Comparison of ENCODE assay signal across 22 cellular contexts in genomic region chr9:135448570-135449180, GRCh38. TPM values are rescaled to one million over a fixed set of nuclear protein-coding genes. Genes with fewer than 3 reads are reported as not detected.
DNase-seq lines count a peak whose midpoint lies in the region; ATAC-seq, FAIRE-seq and TF ChIP-seq lines count a peak whose summit lies in the region.
"Had no signal": no experiment of that assay in that cellular context is flagged by ENCODE, and none has a peak within 500 bp of the region (broad histone marks: within the 10 kb centered on the region; RNA-seq: fewer than 3 reads in every experiment).

No MANE protein-coding gene starts in this region.

- H4K20me1 ChIP-seq in HepG2 (ENCODE audit: insufficient read depth, low read length): no peaks in the 10 kb centered on the region

- POLR2A ChIA-PET in HepG2 (lab: Yijun Ruan, JAX): no interaction called here

- intact Hi-C loops in right lobe of liver (cut with DNase I): no loop called here
- intact Hi-C loops in HepG2 (cut with micrococcal nuclease; ENCODE audit: unreplicated experiment): no loop called here

- CTCF ChIA-PET in HepG2 (lab: Yijun Ruan, JAX; ENCODE audit: low intra/inter-chr PET ratio, low total read pairs): no interaction called here

- H3K27ac Mint-ChIP-seq in nephron progenitor cell: peak overlapping the region; percentile 46
- H3K27ac Mint-ChIP-seq: T-helper 17 cell had no signal

- H3K4me3 ChIP-seq in cardiac fibroblast (replicated peaks in 1 of 2; ENCODE audit: low read depth in 2 of 2, low read length in 2 of 2) (no peak overlapping the region), right lobe of liver (no peak overlapping the region), HepG2 (replicated peaks in 1 of 3; ENCODE audit: insufficient read depth in 1 of 3, low read depth in 2 of 3, low read length in 3 of 3) (no peak overlapping the region)
- H3K4me3 ChIP-seq: left ventricle myocardium inferior, mucosa of descending colon, thoracic aorta had no signal

- H3K4me1 Mint-ChIP-seq in nephron progenitor cell: peaks cover 36% of the 10 kb centered on the region

- in situ Hi-C loops in KBM-7 (cut with MboI; ENCODE audit: low pct_unique_long_range_greater_than_20kb, low sequenced_read_pairs): no loop called here
- in situ Hi-C loops in HepG2 (cut with HindIII; ENCODE audit: extremely low pct_ligation_motif_present, low pct_unique_long_range_greater_than_20kb): no loop called here

- 44% methylated on average over 10 of the region's 12 CpGs for WGBS in right lobe of liver (ENCODE audit: insufficient coverage, low coverage, low lambda C conversion rate, missing lambda C conversion rate)
- 23% methylated on average over 9 of the region's 12 CpGs for WGBS in HepG2 (ENCODE audit: low lambda C conversion rate)

- BruUV-seq in HepG2 (replicated peaks; lab: Mats Ljungman, UMichigan): no TSS peak

- H3K4me3 Mint-ChIP-seq in nephron progenitor cell: no peak overlapping the region
- H3K4me3 Mint-ChIP-seq: H9, T-helper 17 cell had no signal

- peaks cover 13% of the 10 kb centered on the region for H3K27me3 Mint-ChIP-seq in nephron progenitor cell (ENCODE audit: low read depth, poor library complexity)

- no peak for TF ChIP-seq POLR2A in right lobe of liver (IDR thresholded peaks at IDR 0.05)
- no peak for TF ChIP-seq POLR2A in HepG2 (IDR thresholded peaks at IDR 0.05; ENCODE audit: insufficient read depth in 1 of 2, low read depth in 2 of 2, low read length in 2 of 2)

- H3K79me2 ChIP-seq in HepG2 (ENCODE audit: insufficient read depth, low read length): no peaks in the 10 kb centered on the region

- H3K27ac ChIP-seq in right lobe of liver (no peak overlapping the region), HepG2 (ENCODE audit: extremely low read length, insufficient read depth, low read length) (no peak overlapping the region), substantia nigra (ENCODE audit: low read depth, low read length, poor library complexity, severe bottlenecking) (no peak overlapping the region)
- H3K27ac ChIP-seq: HL-60, left ventricle myocardium inferior, thoracic aorta, WERI-Rb-1 had no signal

- no peaks in the 10 kb centered on the region for H3K36me3 Mint-ChIP-seq in nephron progenitor cell (ENCODE audit: low read depth)

- H3K36me3 ChIP-seq in right lobe of liver (no peaks in the 10 kb centered on the region), HepG2 (replicated peaks in 1 of 2; ENCODE audit: control insufficient read depth in 1 of 2, insufficient read depth in 2 of 2, low read length in 2 of 2) (no peaks in the 10 kb centered on the region)
- H3K36me3 ChIP-seq: left ventricle myocardium inferior, thoracic aorta, WERI-Rb-1 had no signal

- H3K4me1 ChIP-seq in right lobe of liver (no peaks in the 10 kb centered on the region), HepG2 (ENCODE audit: insufficient read depth, low read length) (no peaks in the 10 kb centered on the region)
- H3K4me1 ChIP-seq: left ventricle myocardium inferior had no signal

- no peak for TF ChIP-seq EP300 in HepG2 (IDR thresholded peaks at IDR 0.05; ENCODE audit: low read depth in 2 of 2, low read length in 2 of 2)
- TF ChIP-seq EP300 in HepG2 (CRISPR knock-in tag; IDR thresholded peaks at IDR 0.05; ENCODE audit: borderline replicate concordance): no peak

- DNase-seq in DMS79 (lab: John Stamatoyannopoulos, UW) (peak; percentile 40), KBM-7 (peak; percentile 3), cardiac fibroblast (ENCODE audit: low read depth in 2 of 2) (peak; percentile 18 to 22), nephron progenitor cell (no peak), right lobe of liver (no peak), HepG2 (ENCODE audit: low spot score) (no peak), substantia nigra (lab: John Stamatoyannopoulos, UW) (no peak)
- DNase-seq in stimulated activated CD4-positive, alpha-beta T cell treated with anti-CD3 and anti-CD28 coated beads, Interleukin-4, amount 100 ng/mL, for 24 hours: no peak
- DNase-seq: activated CD4-positive, alpha-beta T cell treated with anti-CD3 and anti-CD28 coated beads, Interleukin-2, amount 50 U/mL, for 48 hours; activated T-cell treated with anti-CD3 and anti-CD28 coated beads for 4 hours; central memory CD4-positive, alpha-beta T cell; H9; left ventricle myocardium inferior; mucosa of descending colon; NCI-H187 treated with DMSO at 0.1 percent for 48 hours; NCI-H526; nucleus accumbens; SIG-M5; T-helper 17 cell; WERI-Rb-1 had no signal

- H3K9ac ChIP-seq in HepG2 (ENCODE audit: insufficient read depth, low read depth, low read length): no peak overlapping the region

- TF ChIP-seq CTCF in cardiac fibroblast (IDR thresholded peaks at IDR 0.05; ENCODE audit: low read depth, low read length) (no peak), nephron progenitor cell (IDR thresholded peaks at IDR 0.05) (no peak), right lobe of liver (IDR thresholded peaks at IDR 0.05) (no peak), HepG2 (CRISPR knock-in tag; IDR thresholded peaks at IDR 0.05) (no peak)

- no peaks in the 10 kb centered on the region for H3K27me3 ChIP-seq in right lobe of liver
- H3K27me3 ChIP-seq in HepG2 (ENCODE audit: control insufficient read depth in 1 of 2, insufficient read depth in 2 of 2, low read length in 2 of 2): peaks cover 1 to 25% of the 10 kb centered on the region in 2 experiments; a peak in 2 of 5 replicates

- no peak overlapping the region for H2AFZ ChIP-seq in HepG2 (ENCODE audit: low read length)

- TF ChIP-seq RAD21 in HepG2 (CRISPR knock-in tag; IDR thresholded peaks at IDR 0.05): no peak

- FAIRE-seq in HepG2 (lab: Jason Lieb, UNC): no peak

- no peak overlapping the region for H3K4me2 ChIP-seq in HepG2 (ENCODE audit: low read depth, low read length)

- peaks cover 19% of the 10 kb centered on the region for H3K9me3 Mint-ChIP-seq in nephron progenitor cell
- H3K9me3 Mint-ChIP-seq: H9 had no signal

- no peaks in the 10 kb centered on the region for H3K9me3 ChIP-seq in right lobe of liver
- no peaks in the 10 kb centered on the region for H3K9me3 ChIP-seq in HepG2 (ENCODE audit: low read length)
- H3K9me3 ChIP-seq: mucosa of descending colon, thoracic aorta had no signal

- ATAC-seq in right lobe of liver (no peak), HepG2 (no peak)
- ATAC-seq: mucosa of descending colon, T-helper 17 cell had no signal

TF ChIP-seq in HepG2, 621 proteins besides CTCF, POLR2A, EP300 and RAD21:
- TF ChIP-seq STAT5B (CRISPR knock-in tag; IDR thresholded peaks at IDR 0.05): no peak
- no peak for TF ChIP-seq ADNP (CRISPR knock-in tag; IDR thresholded peaks at IDR 0.05)
- TF ChIP-seq IRF2 (CRISPR knock-in tag; IDR thresholded peaks at IDR 0.05): no peak
- no peak for TF ChIP-seq ZNF670 (CRISPR knock-in tag; IDR thresholded peaks at IDR 0.05; ENCODE audit: borderline replicate concordance)

RNA-seq across cellular contexts. Expression of gene PPP1R26, which starts 30.9 kb away (rescaled TPM):
- total RNA-seq in right lobe of liver: 1 to 10 TPM; 5.1 to 9.0 (median 7.7) TPM
- 7.1 and 11.6 TPM in 2 replicates for total RNA-seq in HepG2 (2016; rRNA removed; fragmentation: Illumina TruSeq; extraction: Trizol)
- total RNA-seq in HepG2 (2016; cell fraction: cytosol; rRNA removed; fragmentation: Illumina TruSeq; extraction: Trizol; ENCODE audit: low read depth): 2.2 TPM in 2 replicates
- 5.6 and 11.2 TPM in 2 replicates for total RNA-seq in HepG2 (2016; cell fraction: insoluble cytoplasmic fraction; rRNA removed; fragmentation: Illumina TruSeq; extraction: Trizol)
- 3.7 and 4.4 TPM in 2 replicates for total RNA-seq in HepG2 (2016; cell fraction: membrane; rRNA removed; fragmentation: Illumina TruSeq; extraction: Trizol)
- 11.3 and 13.5 TPM in 2 replicates for total RNA-seq in HepG2 (2016; cell fraction: nucleus; rRNA removed; fragmentation: Illumina TruSeq; extraction: Trizol)
- polyA plus RNA-seq in HepG2 (2011; rRNA removed): 8.6 and 11.9 TPM in 2 replicates
- polyA plus RNA-seq in HepG2 (2011; cell fraction: cytosol; rRNA removed): 9.5 and 10.6 TPM in 2 replicates
- polyA plus RNA-seq in HepG2 (2011; cell fraction: nucleus; rRNA removed): 33.5 and 35.4 TPM in 2 replicates
- polyA plus RNA-seq in HepG2 (2012): 9.5 and 12.9 TPM in 2 replicates
- 1.8 and 2.4 TPM in 2 replicates for polyA plus RNA-seq in HepG2 (2016; cell fraction: cytosol; fragmentation: Illumina TruSeq; extraction: Trizol; ENCODE audit: low read depth)
- 5.1 and 7.5 TPM in 2 replicates for polyA plus RNA-seq in HepG2 (2016; cell fraction: insoluble cytoplasmic fraction; fragmentation: Illumina TruSeq; extraction: Trizol; ENCODE audit: low read depth)
- polyA plus RNA-seq in HepG2 (2016; cell fraction: membrane; fragmentation: Illumina TruSeq; extraction: Trizol; ENCODE audit: low read depth): 3.0 and 3.1 TPM in 2 replicates
- polyA plus RNA-seq in HepG2 (2016; cell fraction: nucleus; fragmentation: Illumina TruSeq; extraction: Trizol; ENCODE audit: insufficient read depth, low read depth): 19.4 and 20.2 TPM in 2 replicates
- polyA minus RNA-seq in HepG2 (2011; rRNA and poly(A)+ RNA removed; ENCODE audit: low replicate concordance): 11.9 and 22.1 TPM in 2 replicates
- polyA minus RNA-seq in HepG2 (2011; cell fraction: cytosol; rRNA and poly(A)+ RNA removed): 9.1 and 9.9 TPM in 2 replicates
- polyA minus RNA-seq in HepG2 (2011; cell fraction: nucleus; rRNA and poly(A)+ RNA removed): 9.7 and 9.9 TPM in 2 replicates

RNA-seq across cellular contexts. Expression of gene MRPS2, which starts 51.8 kb away (rescaled TPM):
- total RNA-seq in right lobe of liver (10 to 100 TPM; 24.7 to 56.8 (median 30.5) TPM), HepG2 (2016; rRNA removed; fragmentation: Illumina TruSeq; extraction: Trizol) (44.4 and 48.6 TPM in 2 replicates)
- total RNA-seq in HepG2 (2016; cell fraction: cytosol; rRNA removed; fragmentation: Illumina TruSeq; extraction: Trizol; ENCODE audit: low read depth): 19.9 and 20.2 TPM in 2 replicates
- total RNA-seq in HepG2 (2016; cell fraction: insoluble cytoplasmic fraction; rRNA removed; fragmentation: Illumina TruSeq; extraction: Trizol): 40.6 and 44.3 TPM in 2 replicates
- 30.5 and 35.9 TPM in 2 replicates for total RNA-seq in HepG2 (2016; cell fraction: membrane; rRNA removed; fragmentation: Illumina TruSeq; extraction: Trizol)
- 22.9 and 23.3 TPM in 2 replicates for total RNA-seq in HepG2 (2016; cell fraction: nucleus; rRNA removed; fragmentation: Illumina TruSeq; extraction: Trizol)
- polyA plus RNA-seq in HepG2 (2011; rRNA removed): 86.7 and 98.3 TPM in 2 replicates
- 166 and 225 TPM in 2 replicates for polyA plus RNA-seq in HepG2 (2011; cell fraction: cytosol; rRNA removed)
- 93.0 and 109 TPM in 2 replicates for polyA plus RNA-seq in HepG2 (2011; cell fraction: nucleus; rRNA removed)
- polyA plus RNA-seq in HepG2 (2012): 38.2 and 39.9 TPM in 2 replicates
- polyA plus RNA-seq in HepG2 (2016; cell fraction: cytosol; fragmentation: Illumina TruSeq; extraction: Trizol; ENCODE audit: low read depth): 37.0 and 38.5 TPM in 2 replicates
- 94.0 and 109 TPM in 2 replicates for polyA plus RNA-seq in HepG2 (2016; cell fraction: insoluble cytoplasmic fraction; fragmentation: Illumina TruSeq; extraction: Trizol; ENCODE audit: low read depth)
- polyA plus RNA-seq in HepG2 (2016; cell fraction: membrane; fragmentation: Illumina TruSeq; extraction: Trizol; ENCODE audit: low read depth): 51.5 and 52.2 TPM in 2 replicates
- 74.0 and 74.3 TPM in 2 replicates for polyA plus RNA-seq in HepG2 (2016; cell fraction: nucleus; fragmentation: Illumina TruSeq; extraction: Trizol; ENCODE audit: insufficient read depth, low read depth)
- polyA minus RNA-seq in HepG2 (2011; rRNA and poly(A)+ RNA removed; ENCODE audit: low replicate concordance): 204 and 352 TPM in 2 replicates
- polyA minus RNA-seq in HepG2 (2011; cell fraction: cytosol; rRNA and poly(A)+ RNA removed): 57.7 TPM in 2 replicates
- polyA minus RNA-seq in HepG2 (2011; cell fraction: nucleus; rRNA and poly(A)+ RNA removed): 16.6 and 19.0 TPM in 2 replicates

Comparison
In these comparisons a context has a peak if more than half of its experiments do, and no peak if none do; other contexts are left out.
1. DNase-seq: peak in DMS79 (single experiment), KBM-7 (single experiment) and cardiac fibroblast (2 of 2); none in nephron progenitor cell (single experiment), right lobe of liver (0 of 3), HepG2 (single experiment), stimulated activated CD4-positive, alpha-beta T cell treated with anti-CD3 and anti-CD28 coated beads, Interleukin-4, amount 100 ng/mL, for 24 hours (single experiment) and substantia nigra (0 of 49).